In the genomic region with DNA sequence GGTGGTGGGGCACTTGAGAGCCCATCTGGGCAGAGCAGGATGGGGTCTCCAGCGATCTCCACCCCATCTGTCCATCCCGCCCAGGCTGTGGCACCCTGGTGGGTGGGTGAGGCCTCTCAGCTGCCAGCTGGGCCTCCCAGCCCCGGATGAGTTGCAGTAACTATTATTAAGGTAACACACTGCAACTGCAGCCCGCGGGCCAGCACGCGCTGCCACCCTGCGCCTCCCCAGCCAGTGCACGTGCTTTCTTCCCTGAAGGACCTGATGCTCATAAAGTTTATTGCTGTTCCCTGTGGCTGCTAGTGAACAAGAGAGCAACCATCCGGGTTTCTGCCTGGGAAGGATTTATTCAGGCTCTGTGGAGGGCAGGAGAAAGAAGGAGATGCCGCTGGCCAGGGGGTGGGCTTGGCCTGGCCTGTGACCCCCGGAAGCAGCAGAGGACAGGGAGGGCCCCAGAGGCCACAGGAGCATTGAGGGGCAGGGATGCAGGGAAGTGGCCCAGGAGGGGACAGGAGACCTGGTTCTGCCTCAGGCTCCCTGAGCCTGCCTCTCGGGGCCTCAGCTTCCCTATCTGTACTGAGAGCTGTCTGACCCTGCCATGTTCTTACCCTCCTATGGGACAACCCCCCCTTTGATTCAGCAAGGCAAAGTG, we compare ENCODE assay signal across 10 cellular contexts. TPM values are rescaled to one million over a fixed set of nuclear protein-coding genes. Genes with fewer than 3 reads are reported as not detected.
DNase-seq lines count a peak whose midpoint lies in the region; ATAC-seq, FAIRE-seq and TF ChIP-seq lines count a peak whose summit lies in the region.
"Had no signal": no experiment of that assay in that cellular context is flagged by ENCODE, and none has a peak within 500 bp of the region (broad histone marks: within the 10 kb centered on the region; RNA-seq: fewer than 3 reads in every experiment).

No MANE protein-coding gene starts in this region.

- BruUV-seq in mammary epithelial cell (replicated peaks; lab: Mats Ljungman, UMichigan), result no TSS peak

- intact Hi-C loops in mammary epithelial cell (cut with micrococcal nuclease), result loop anchor here (1.0 kb wide), 3 partner anchors 17 to 34 kb away; partner anchors contain the start of gene UQCC2

- CTCF ChIA-PET in A549 (lab: Yijun Ruan, JAX) (interaction anchor here (0.5 to 7.2 kb wide), 37 partner anchors 8 to 1035 kb away, joined by 3 to 80 read pairs (median 4); partner anchors contain the start of genes LEMD2 and UQCC2), mammary epithelial cell (lab: Charles Lee; ENCODE audit: low non-redundant PET) (interaction anchor here (0.6 to 1.3 kb wide), 4 partner anchors 17 to 456 kb away, joined by 3 to 6 read pairs (median 4); no protein-coding TSS in a partner anchor)

- H3K4me3 ChIP-seq in A549 (no peak overlapping the region), Loucy (ENCODE audit: low read length, poor library complexity, severe bottlenecking) (no peak overlapping the region), mammary epithelial cell (replicated peaks in 1 of 3; ENCODE audit: insufficient read depth in 1 of 3, low read depth in 2 of 3, low read length in 3 of 3) (no peak overlapping the region), mesodermal cell (ENCODE audit: extremely low read depth, insufficient read depth, low read length, poor library complexity, severe bottlenecking) (peak overlapping the region; percentile 36)

- DNase-seq in A549 (ENCODE audit: low read depth in 1 of 2, low spot score in 1 of 2), result no peak
- DNase-seq in mammary epithelial cell, result no peak
- DNase-seq in stimulated activated CD4-positive, alpha-beta T cell treated with anti-CD3 and anti-CD28 coated beads, Interleukin-4, amount 100 ng/mL, for 4 hours, result no peak
- no peak for DNase-seq in superior temporal gyrus (ENCODE audit: extremely low spot score)
- DNase-seq in OCI-M2 (lab: John Stamatoyannopoulos, UW; ENCODE audit: unreplicated experiment), result no peak
- no peak for DNase-seq in erythroblast (lab: John Stamatoyannopoulos, UW)

- peaks cover 27% of the 10 kb centered on the region for H3K4me1 ChIP-seq in A549
- H3K4me1 ChIP-seq in Loucy (ENCODE audit: insufficient read depth, low read length, poor library complexity, severe bottlenecking), result peaks cover 18% of the 10 kb centered on the region
- H3K4me1 ChIP-seq in mammary epithelial cell (ENCODE audit: insufficient read depth, low read length), result peaks cover 35% of the 10 kb centered on the region
- peaks cover 39% of the 10 kb centered on the region for H3K4me1 ChIP-seq in mesodermal cell (ENCODE audit: control insufficient read depth, insufficient read depth, low read length, poor library complexity, severe bottlenecking)

- POLR2A ChIA-PET in A549 (lab: Yijun Ruan, JAX), result interaction anchor here (1.0 kb wide), 1 partner anchor 33 kb away, joined by 3 read pairs; the partner anchor contains the start of gene UQCC2

- H4K20me1 ChIP-seq in Loucy (ENCODE audit: insufficient read depth, low read length, poor library complexity, severe bottlenecking) (no peaks in the 10 kb centered on the region), mammary epithelial cell (ENCODE audit: insufficient read depth, low read length) (no peaks in the 10 kb centered on the region)

- dilution Hi-C loops in mammary epithelial cell (cut with HindIII; ENCODE audit: low sequenced_read_pairs), result no loop called here

- H3K27me3 ChIP-seq in Loucy (ENCODE audit: insufficient read depth, low read length, poor library complexity, severe bottlenecking), result no peaks in the 10 kb centered on the region
- H3K27me3 ChIP-seq in mammary epithelial cell (ENCODE audit: insufficient read depth, low read length), result no peaks in the 10 kb centered on the region

- FAIRE-seq in A549 (lab: Jason Lieb, UNC), result no peak

- in situ Hi-C loops in mammary epithelial cell (cut with MboI; ENCODE audit: low sequenced_read_pairs in 2 of 2), result loop anchor here in 1 of 2 donors (10.0 kb wide), 1 partner anchor 160 kb away; the partner anchor contains the start of gene BAK1

- TF ChIP-seq POLR2A in A549 (IDR thresholded peaks at IDR 0.05; ENCODE audit: low read length) (no peak), erythroblast (IDR thresholded peaks at IDR 0.05; ENCODE audit: low read length) (no peak)

- TF ChIP-seq EP300 in A549 (IDR thresholded peaks at IDR 0.05), result no peak

- H2AFZ ChIP-seq in Loucy (ENCODE audit: low read length) (no peak overlapping the region), mammary epithelial cell (ENCODE audit: low read depth, low read length) (peak overlapping the region; percentile 69)

- H3K9ac ChIP-seq in Loucy (ENCODE audit: low read depth, low read length, poor library complexity, severe bottlenecking) (peak overlapping the region; percentile 59), mammary epithelial cell (ENCODE audit: insufficient read depth, low read length) (no peak overlapping the region)

- TF ChIP-seq CTCF in A549 (IDR thresholded peaks at IDR 0.05), result no peak
- no peak for TF ChIP-seq CTCF in Loucy (conservative IDR thresholded peaks at IDR 0.05; ENCODE audit: low read length)
- TF ChIP-seq CTCF in mammary epithelial cell (conservative IDR thresholded peaks at IDR 0.05 in 1 of 2, IDR thresholded peaks at IDR 0.05 in 1 of 2; ENCODE audit: extremely low read depth in 1 of 2, insufficient read depth in 1 of 2, low read depth in 1 of 2, low read length in 2 of 2), result no peak

- H3K4me2 ChIP-seq in A549, result peak overlapping the region; percentile 9; the same call in 2 of the 3 replicates
- no peak overlapping the region for H3K4me2 ChIP-seq in Loucy (ENCODE audit: low read depth, low read length, poor library complexity, severe bottlenecking)
- H3K4me2 ChIP-seq in mammary epithelial cell (ENCODE audit: insufficient read depth, low read depth, low read length), result peak overlapping the region; percentile 79

- no peaks in the 10 kb centered on the region for H3K36me3 ChIP-seq in Loucy (ENCODE audit: insufficient read depth, low read length)
- H3K36me3 ChIP-seq in mammary epithelial cell (ENCODE audit: insufficient read depth, low read length), result no peaks in the 10 kb centered on the region
- H3K36me3 ChIP-seq in mesodermal cell (ENCODE audit: control insufficient read depth, insufficient read depth, low read length), result peaks cover 9% of the 10 kb centered on the region

- TF ChIP-seq RAD21 in A549 (conservative IDR thresholded peaks at IDR 0.05 in 1 of 2, IDR thresholded peaks at IDR 0.05 in 1 of 2), result no peak

- H3F3A ChIP-seq in Loucy (ENCODE audit: low read depth), result no peaks in the 10 kb centered on the region

- no peaks in the 10 kb centered on the region for H3K9me2 ChIP-seq in Loucy (replicated peaks; ENCODE audit: low read depth, low read length)

- H3K27ac ChIP-seq in A549 (peak overlapping the region; percentile 68 to 77; a peak in 3 of 6 replicates), mammary epithelial cell (ENCODE audit: insufficient read depth, low read depth, low read length) (no peak overlapping the region), mesodermal cell (ENCODE audit: low read depth, low read length, severe bottlenecking) (peak overlapping the region; percentile 77)

- 67% methylated on average over 8 of the region's 13 CpGs for WGBS in A549 (ENCODE audit: missing lambda C conversion rate)
- WGBS in mammary epithelial cell (ENCODE audit: low coverage, missing lambda C conversion rate), result 63% methylated on average over 5 of the region's 13 CpGs
- WGBS in mesodermal cell (ENCODE audit: insufficient coverage in 2 of 2), 2 experiments, result 68 to 70% methylated on average over 10 of the region's 13 CpGs

- no peaks in the 10 kb centered on the region for H3K79me2 ChIP-seq in Loucy (ENCODE audit: insufficient read depth, low read length)
- no peaks in the 10 kb centered on the region for H3K79me2 ChIP-seq in mammary epithelial cell (ENCODE audit: insufficient read depth, low read length)

- H3K9me3 ChIP-seq in A549 (no peaks in the 10 kb centered on the region), Loucy (ENCODE audit: insufficient read depth, low read depth, low read length) (no peaks in the 10 kb centered on the region), mammary epithelial cell (replicated peaks; ENCODE audit: insufficient read depth, low read length) (no peaks in the 10 kb centered on the region), mesodermal cell (ENCODE audit: control insufficient read depth, low read length) (no peaks in the 10 kb centered on the region)

- ATAC-seq in A549, result peak in 1 of 2 experiments; percentile 33; a peak in 2 of 6 replicates

RNA-seq across cellular contexts. Expression of gene IP6K3, which starts 1.7 kb away (rescaled TPM):
- 0.11 and 0.12 TPM in 2 replicates for polyA plus RNA-seq in A549 (2011; rRNA removed)
- 0.04 and 0.05 TPM in 2 replicates for polyA plus RNA-seq in A549 (2012; cell fraction: cytosol; rRNA removed)
- polyA plus RNA-seq in A549 (2012; cell fraction: nucleus; rRNA removed), result 0.08 and 0.12 TPM in 2 replicates
- 0.03 to 0.20 TPM (median 0.07 TPM) in 3 replicates for polyA plus RNA-seq in A549 (2017; fragmentation: RNase III; extraction: RNeasy Plus Mini Kit Qiagen cat#74134 plus additional on column Dnase treatment)
- polyA minus RNA-seq in A549 (2011; rRNA and poly(A)+ RNA removed), result not detected in 2 replicates
- total RNA-seq in mammary epithelial cell, result under 1 TPM in 1 of 2 donors, not detected in 1; 0.33 TPM
- not detected for polyA plus RNA-seq in mammary epithelial cell
- not detected for polyA minus RNA-seq in mammary epithelial cell
- polyA plus RNA-seq in mesodermal cell (2013, experiment 1 of 2), result 6.5 TPM
- polyA plus RNA-seq in mesodermal cell (2013, experiment 2 of 2), result 6.4 TPM
- total RNA-seq: activated B cell treated with CpG ODN at 0.5 μM for 24 hours had no signal

RNA-seq across cellular contexts. Expression of gene UQCC2, which starts 33.5 kb away (rescaled TPM):
- 65.5 and 90.8 TPM in 2 replicates for polyA plus RNA-seq in A549 (2011; rRNA removed)
- 46.0 and 46.7 TPM in 2 replicates for polyA plus RNA-seq in A549 (2012; cell fraction: cytosol; rRNA removed)
- polyA plus RNA-seq in A549 (2012; cell fraction: nucleus; rRNA removed), result 22.9 and 25.5 TPM in 2 replicates
- 78.2 to 82.0 TPM (median 81.4 TPM) in 3 replicates for polyA plus RNA-seq in A549 (2017; fragmentation: RNase III; extraction: RNeasy Plus Mini Kit Qiagen cat#74134 plus additional on column Dnase treatment)
- 12.9 and 17.1 TPM in 2 replicates for polyA minus RNA-seq in A549 (2011; rRNA and poly(A)+ RNA removed)
- 10 to 100 TPM; 12.3 to 65.2 TPM for total RNA-seq in mammary epithelial cell
- polyA plus RNA-seq in mammary epithelial cell, result 46.7 TPM
- 28.2 TPM for polyA minus RNA-seq in mammary epithelial cell
- 118 TPM for polyA plus RNA-seq in mesodermal cell (2013, experiment 1 of 2)
- 101 TPM for polyA plus RNA-seq in mesodermal cell (2013, experiment 2 of 2)

RNA-seq across cellular contexts. Expression of gene LEMD2, which starts 43.9 kb away (rescaled TPM):
- polyA plus RNA-seq in A549 (2011; rRNA removed), result 43.2 and 53.0 TPM in 2 replicates
- 32.8 and 35.7 TPM in 2 replicates for polyA plus RNA-seq in A549 (2012; cell fraction: cytosol; rRNA removed)
- polyA plus RNA-seq in A549 (2012; cell fraction: nucleus; rRNA removed), result 64.8 and 72.6 TPM in 2 replicates
- polyA plus RNA-seq in A549 (2017; fragmentation: RNase III; extraction: RNeasy Plus Mini Kit Qiagen cat#74134 plus additional on column Dnase treatment), result 44.1 to 48.8 TPM (median 48.3 TPM) in 3 replicates
- polyA minus RNA-seq in A549 (2011; rRNA and poly(A)+ RNA removed), result 40.6 and 49.4 TPM in 2 replicates
- total RNA-seq in mammary epithelial cell, result 10 to 100 TPM; 47.5 to 63.2 TPM
- 30.8 TPM for polyA plus RNA-seq in mammary epithelial cell
- polyA minus RNA-seq in mammary epithelial cell, result 119 TPM
- polyA plus RNA-seq in mesodermal cell (2013, experiment 1 of 2), result 66.6 TPM
- 61.4 TPM for polyA plus RNA-seq in mesodermal cell (2013, experiment 2 of 2)

RNA-seq across cellular contexts. Expression of gene MLN, which starts 58.8 kb away (rescaled TPM):
- not detected in 2 replicates for polyA plus RNA-seq in A549 (2011; rRNA removed)
- not detected in 2 replicates for polyA plus RNA-seq in A549 (2012; cell fraction: cytosol; rRNA removed)
- not detected in 2 replicates for polyA plus RNA-seq in A549 (2012; cell fraction: nucleus; rRNA removed)
- polyA plus RNA-seq in A549 (2017; fragmentation: RNase III; extraction: RNeasy Plus Mini Kit Qiagen cat#74134 plus additional on column Dnase treatment), result not detected in 3 replicates
- not detected in 2 replicates for polyA minus RNA-seq in A549 (2011; rRNA and poly(A)+ RNA removed)
- total RNA-seq in mammary epithelial cell, result not detected
- not detected for polyA plus RNA-seq in mammary epithelial cell
- polyA minus RNA-seq in mammary epithelial cell, result not detected
- polyA plus RNA-seq in mesodermal cell (2013, experiment 1 of 2), result not detected
- polyA plus RNA-seq in mesodermal cell (2013, experiment 2 of 2), result not detected
- total RNA-seq: activated B cell treated with CpG ODN at 0.5 μM for 24 hours had no signal
- polyA plus RNA-seq: BJ had no signal
